9 cellular contexts compared by ENCODE assay signal in genomic region chr1:19798486-19799232, GRCh38. TPM values are rescaled to one million over a fixed set of nuclear protein-coding genes. Genes with fewer than 3 reads are reported as not detected.
A peak's percentile ranks its signal among the peaks of the same experiment; 100 is the strongest.
DNase-seq lines count a peak whose midpoint lies in the region; ATAC-seq and TF ChIP-seq lines count a peak whose summit lies in the region.
"Had no signal": no experiment of that assay in that cellular context is flagged by ENCODE, and none has a peak within 500 bp of the region (broad histone marks: within the 10 kb centered on the region; RNA-seq: fewer than 3 reads in every experiment).

No MANE protein-coding gene starts in this region.

- DNase-seq in GM12865 (ENCODE audit: low read depth), result no peak
- no peak for DNase-seq in WTC11 (ENCODE audit: low spot score)
- DNase-seq in Right ventricle myocardium superior, result no peak
- DNase-seq in skeletal muscle cell (ENCODE audit: low read depth), result no peak
- DNase-seq in T1000 (lab: John Stamatoyannopoulos, UW), result no peak
- DNase-seq in testis, result no peak
- no peak for DNase-seq in NCI-H1436 (lab: John Stamatoyannopoulos, UW)
- DNase-seq: SW 1271 had no signal

- H3K4me1 Mint-ChIP-seq in WTC11, result peaks cover 33% of the 10 kb centered on the region

- no peaks in the 10 kb centered on the region for H3K36me3 Mint-ChIP-seq in WTC11

- intact Hi-C loops in Right ventricle myocardium superior (cut with DNase I) (no loop called here), testis (cut with DNase I; ENCODE audit: low total_unique reads) (no loop called here)

- ATAC-seq in WTC11 (no peak), Right ventricle myocardium superior (ENCODE audit: poor library complexity) (peak; percentile 13), HG02884 (IDR thresholded peaks at IDR 0.05; ENCODE audit: unreplicated experiment) (no peak)

- POLR2A ChIA-PET in WTC11 (lab: Charles Lee), result no interaction called here

- peak overlapping the region; percentile 56 for H3K4me3 Mint-ChIP-seq in WTC11

- H3K27me3 ChIP-seq in testis, result no peaks in the 10 kb centered on the region

- H3K4me3 ChIP-seq in GM12865 (ENCODE audit: low read depth, low read length) (peak overlapping the region; percentile 68), skeletal muscle cell (ENCODE audit: low read depth, low read length) (peak overlapping the region; percentile 57), testis (peak overlapping the region in 1 of 2 donors; percentile 75)

- peaks cover 36% of the 10 kb centered on the region for H3K27me3 Mint-ChIP-seq in WTC11 (ENCODE audit: low read depth)

- CTCF ChIA-PET in WTC11 (lab: Charles Lee), result interaction anchor here (1.3 to 1.5 kb wide), 2 partner anchors 12 to 13 kb away, joined by 3 to 6 read pairs; no protein-coding TSS in a partner anchor

- WGBS in testis, 2 donors, result 63 to 64% methylated on average over 6 of the region's 6 CpGs

- no peaks in the 10 kb centered on the region for H3K9me3 Mint-ChIP-seq in WTC11

- TF ChIP-seq CTCF in GM12865 (IDR thresholded peaks at IDR 0.05; ENCODE audit: insufficient read depth, low read depth, low read length, missing control alignments), result no peak
- TF ChIP-seq CTCF in WTC11 (IDR thresholded peaks at IDR 0.05), result no peak
- no peak for TF ChIP-seq CTCF in testis (IDR thresholded peaks at IDR 0.05)

- H3K4me1 ChIP-seq in testis, result peaks cover 4% of the 10 kb centered on the region

- H3K9me3 ChIP-seq in testis, result no peaks in the 10 kb centered on the region

- peak overlapping the region in 1 of 2 donors; percentile 80 for H3K27ac ChIP-seq in testis

- TF ChIP-seq POLR2A in testis (IDR thresholded peaks at IDR 0.05), result no peak

- H3K36me3 ChIP-seq in testis (ENCODE audit: low read depth, missing control alignments), result no peaks in the 10 kb centered on the region

- no peak overlapping the region for H3K27ac Mint-ChIP-seq in WTC11

TF ChIP-seq in WTC11, 78 proteins besides CTCF, POLR2A, EP300 and RAD21:
- TF ChIP-seq CBFB (CRISPR knock-in tag; IDR thresholded peaks at IDR 0.05; ENCODE audit: low read depth), result no peak
TF ChIP-seq in WTC11: peak in this region for 0.

RNA-seq across cellular contexts. Expression of gene TMCO4, which starts 1.1 kb away (rescaled TPM):
- total RNA-seq in WTC11 (2021) (7.2 to 9.3 TPM (median 7.5 TPM) in 3 replicates), Right ventricle myocardium superior (8.1 TPM), testis (10 to 100 TPM; 14.9 to 17.7 TPM)
- 10.5 TPM for polyA plus RNA-seq in testis (ENCODE audit: insufficient read depth, low read depth, low replicate concordance)

RNA-seq across cellular contexts. Expression of gene RNF186, which starts 16.4 kb away (rescaled TPM):
- total RNA-seq in WTC11 (2021) (not detected in 3 replicates), Right ventricle myocardium superior (not detected), testis (under 1 TPM in 1 of 2 donors, not detected in 1; 0.19 TPM)
- not detected for polyA plus RNA-seq in testis (ENCODE audit: insufficient read depth, low read depth, low replicate concordance)
